ENCODE assay signal across 2 cellular contexts in the genomic region with DNA sequence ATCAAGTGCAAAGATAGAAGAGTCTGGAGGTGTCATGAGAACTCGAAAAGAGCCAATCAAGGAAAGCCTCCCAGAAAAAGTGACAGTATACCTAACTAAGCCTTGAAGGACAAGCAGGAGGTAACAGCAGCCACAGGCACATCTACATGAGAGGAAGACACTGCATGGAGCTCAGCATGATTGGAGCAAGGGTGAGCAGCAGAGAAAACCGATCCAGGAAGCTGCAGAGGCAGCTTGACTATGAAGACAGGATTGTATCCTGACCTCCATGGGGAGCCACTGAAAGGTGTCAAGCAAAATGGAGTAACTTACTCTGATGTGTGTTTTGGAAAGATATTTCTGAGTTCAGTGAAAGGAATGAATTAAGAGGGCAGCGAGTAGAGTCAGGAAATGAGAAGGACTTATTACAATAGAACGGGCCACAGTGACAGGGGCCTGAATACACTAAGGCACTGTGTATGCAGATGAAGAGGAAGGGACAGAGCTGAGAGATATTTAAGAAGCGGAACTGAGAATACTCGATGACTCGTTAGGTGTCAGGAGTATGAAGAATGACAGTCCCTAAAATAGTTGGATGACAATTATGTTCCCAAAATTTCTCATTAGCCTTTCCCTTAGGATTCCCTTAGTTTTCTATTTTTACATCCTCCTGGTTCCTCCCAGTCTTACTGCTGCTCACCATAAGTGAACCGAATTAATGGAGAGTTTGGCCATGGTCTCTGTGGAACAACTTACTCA.
TF ChIP-seq lines count a peak whose summit lies in the region.

No MANE protein-coding gene starts in this region.

TF ChIP-seq in GM12878, 131 proteins besides CTCF, POLR2A, EP300 and RAD21 (continued from another document):
- no peak for TF ChIP-seq NR2F1 (conservative IDR thresholded peaks at IDR 0.05)
- TF ChIP-seq, protein P1, sequence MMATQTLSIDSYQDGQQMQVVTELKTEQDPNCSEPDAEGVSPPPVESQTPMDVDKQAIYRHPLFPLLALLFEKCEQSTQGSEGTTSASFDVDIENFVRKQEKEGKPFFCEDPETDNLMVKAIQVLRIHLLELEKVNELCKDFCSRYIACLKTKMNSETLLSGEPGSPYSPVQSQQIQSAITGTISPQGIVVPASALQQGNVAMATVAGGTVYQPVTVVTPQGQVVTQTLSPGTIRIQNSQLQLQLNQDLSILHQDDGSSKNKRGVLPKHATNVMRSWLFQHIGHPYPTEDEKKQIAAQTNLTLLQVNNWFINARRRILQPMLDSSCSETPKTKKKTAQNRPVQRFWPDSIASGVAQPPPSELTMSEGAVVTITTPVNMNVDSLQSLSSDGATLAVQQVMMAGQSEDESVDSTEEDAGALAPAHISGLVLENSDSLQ (IDR thresholded peaks at IDR 0.05): peak; percentile 32; the same call in 1 of the 2 replicates
- no peak for TF ChIP-seq GATAD2B (conservative IDR thresholded peaks at IDR 0.05; ENCODE audit: low read depth)
- 0 out of 3 replicates have a peak, but pooled peaks have one; percentile 13 for TF ChIP-seq POU2F2 (IDR thresholded peaks at IDR 0.05; ENCODE audit: borderline replicate concordance, low read depth, low read length)
- TF ChIP-seq BCL11A (IDR thresholded peaks at IDR 0.05; ENCODE audit: low read depth, low read length): 0 out of 2 replicates have a peak, but pooled peaks have one; percentile 27
- peak; percentile 65 to 71 for TF ChIP-seq IKZF2 (IDR thresholded peaks at IDR 0.05)
- TF ChIP-seq, protein P2, sequence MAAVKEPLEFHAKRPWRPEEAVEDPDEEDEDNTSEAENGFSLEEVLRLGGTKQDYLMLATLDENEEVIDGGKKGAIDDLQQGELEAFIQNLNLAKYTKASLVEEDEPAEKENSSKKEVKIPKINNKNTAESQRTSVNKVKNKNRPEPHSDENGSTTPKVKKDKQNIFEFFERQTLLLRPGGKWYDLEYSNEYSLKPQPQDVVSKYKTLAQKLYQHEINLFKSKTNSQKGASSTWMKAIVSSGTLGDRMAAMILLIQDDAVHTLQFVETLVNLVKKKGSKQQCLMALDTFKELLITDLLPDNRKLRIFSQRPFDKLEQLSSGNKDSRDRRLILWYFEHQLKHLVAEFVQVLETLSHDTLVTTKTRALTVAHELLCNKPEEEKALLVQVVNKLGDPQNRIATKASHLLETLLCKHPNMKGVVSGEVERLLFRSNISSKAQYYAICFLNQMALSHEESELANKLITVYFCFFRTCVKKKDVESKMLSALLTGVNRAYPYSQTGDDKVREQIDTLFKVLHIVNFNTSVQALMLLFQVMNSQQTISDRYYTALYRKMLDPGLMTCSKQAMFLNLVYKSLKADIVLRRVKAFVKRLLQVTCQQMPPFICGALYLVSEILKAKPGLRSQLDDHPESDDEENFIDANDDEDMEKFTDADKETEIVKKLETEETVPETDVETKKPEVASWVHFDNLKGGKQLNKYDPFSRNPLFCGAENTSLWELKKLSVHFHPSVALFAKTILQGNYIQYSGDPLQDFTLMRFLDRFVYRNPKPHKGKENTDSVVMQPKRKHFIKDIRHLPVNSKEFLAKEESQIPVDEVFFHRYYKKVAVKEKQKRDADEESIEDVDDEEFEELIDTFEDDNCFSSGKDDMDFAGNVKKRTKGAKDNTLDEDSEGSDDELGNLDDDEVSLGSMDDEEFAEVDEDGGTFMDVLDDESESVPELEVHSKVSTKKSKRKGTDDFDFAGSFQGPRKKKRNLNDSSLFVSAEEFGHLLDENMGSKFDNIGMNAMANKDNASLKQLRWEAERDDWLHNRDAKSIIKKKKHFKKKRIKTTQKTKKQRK (IDR thresholded peaks at IDR 0.05; ENCODE audit: low read depth, low read length): no peak
- TF ChIP-seq MEF2B (IDR thresholded peaks at IDR 0.05; ENCODE audit: partially characterized antibody, poor library complexity, severe bottlenecking): peak; percentile 53
- no peak for TF ChIP-seq ZNF24 (IDR thresholded peaks at IDR 0.05)
- TF ChIP-seq SPI1 (IDR thresholded peaks at IDR 0.05; ENCODE audit: borderline replicate concordance, insufficient read depth, low read depth, low read length): peak; percentile 88
- no peak for TF ChIP-seq SIX5 (IDR thresholded peaks at IDR 0.05; ENCODE audit: low read depth, low read length, severe bottlenecking)
- no peak for TF ChIP-seq POLR2AphosphoS5 (IDR thresholded peaks at IDR 0.05; ENCODE audit: low read length)
TF ChIP-seq in GM12878: peak in this region for 11.

TF ChIP-seq in SK-N-SH treated with all-trans-retinoic acid at 6 μM for 48 hours, 23 proteins besides CTCF, POLR2A, EP300 and RAD21 (continued from another document):
- TF ChIP-seq, protein P3, sequence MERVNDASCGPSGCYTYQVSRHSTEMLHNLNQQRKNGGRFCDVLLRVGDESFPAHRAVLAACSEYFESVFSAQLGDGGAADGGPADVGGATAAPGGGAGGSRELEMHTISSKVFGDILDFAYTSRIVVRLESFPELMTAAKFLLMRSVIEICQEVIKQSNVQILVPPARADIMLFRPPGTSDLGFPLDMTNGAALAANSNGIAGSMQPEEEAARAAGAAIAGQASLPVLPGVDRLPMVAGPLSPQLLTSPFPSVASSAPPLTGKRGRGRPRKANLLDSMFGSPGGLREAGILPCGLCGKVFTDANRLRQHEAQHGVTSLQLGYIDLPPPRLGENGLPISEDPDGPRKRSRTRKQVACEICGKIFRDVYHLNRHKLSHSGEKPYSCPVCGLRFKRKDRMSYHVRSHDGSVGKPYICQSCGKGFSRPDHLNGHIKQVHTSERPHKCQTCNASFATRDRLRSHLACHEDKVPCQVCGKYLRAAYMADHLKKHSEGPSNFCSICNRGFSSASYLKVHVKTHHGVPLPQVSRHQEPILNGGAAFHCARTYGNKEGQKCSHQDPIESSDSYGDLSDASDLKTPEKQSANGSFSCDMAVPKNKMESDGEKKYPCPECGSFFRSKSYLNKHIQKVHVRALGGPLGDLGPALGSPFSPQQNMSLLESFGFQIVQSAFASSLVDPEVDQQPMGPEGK (CRISPR knock-in tag; IDR thresholded peaks at IDR 0.05; ENCODE audit: borderline replicate concordance): no peak
- TF ChIP-seq PPARA (CRISPR knock-in tag; IDR thresholded peaks at IDR 0.05; ENCODE audit: borderline replicate concordance) (no peak), BACH2 (CRISPR knock-in tag; IDR thresholded peaks at IDR 0.05; ENCODE audit: borderline replicate concordance) (no peak), ESRRG (CRISPR knock-in tag; IDR thresholded peaks at IDR 0.05) (no peak), ZNF8 (CRISPR knock-in tag; IDR thresholded peaks at IDR 0.05) (no peak), ZNF70 (CRISPR knock-in tag; IDR thresholded peaks at IDR 0.05) (no peak)
